8 cellular contexts compared by ENCODE assay signal in genomic region chr2:118774458-118775133, GRCh38.
DNase-seq lines count a peak whose midpoint lies in the region; ATAC-seq and TF ChIP-seq lines count a peak whose summit lies in the region.

No MANE protein-coding gene starts in this region.

- H3K4me2 ChIP-seq in parathyroid adenoma (ENCODE audit: low read length) = peak overlapping the region; percentile 83

- peaks cover 42% of the 10 kb centered on the region for H3K27me3 Mint-ChIP-seq in CD8-positive, alpha-beta T cell (ENCODE audit: low read depth)
- peaks cover 40% of the 10 kb centered on the region for H3K27me3 Mint-ChIP-seq in activated CD8-positive, alpha-beta memory T cell treated with anti-CD3 and anti-CD28 coated beads, Interleukin-2, amount 10 ng/mL, durations not matched to agents 7 days and 5 days

- CTCF ChIA-PET in CD8-positive, alpha-beta T cell (lab: Charles Lee) = interaction anchor here (1.1 kb wide), 1 partner anchor 18 kb away, joined by 3 read pairs; no protein-coding TSS in a partner anchor
- CTCF ChIA-PET in activated CD8-positive, alpha-beta memory T cell treated with anti-CD3 and anti-CD28 coated beads, Interleukin-2, amount 10 ng/mL, durations not matched to agents 7 days and 5 days (lab: Charles Lee) = no interaction called here

- DNase-seq in CD8-positive, alpha-beta T cell = no peak
- peak; percentile 9 for DNase-seq in HK-2 (ENCODE audit: unreplicated experiment)
- DNase-seq in activated CD8-positive, alpha-beta memory T cell treated with anti-CD3 and anti-CD28 coated beads, Interleukin-2, amount 10 ng/mL, durations not matched to agents 7 days and 5 days = no peak
- DNase-seq in cardiac muscle cell (ENCODE audit: low read depth in 1 of 2, low spot score in 1 of 2) = peak; percentile 65 to 84
- no peak for DNase-seq in effector CD8-positive, alpha-beta T cell (lab: John Stamatoyannopoulos, UW)
- no peak for DNase-seq in activated CD4-positive, CD25-positive, alpha-beta regulatory T cell (lab: John Stamatoyannopoulos, UW)

- H3K4me3 Mint-ChIP-seq in CD8-positive, alpha-beta T cell = peak overlapping the region; percentile 18
- H3K4me3 Mint-ChIP-seq in activated CD8-positive, alpha-beta memory T cell treated with anti-CD3 and anti-CD28 coated beads, Interleukin-2, amount 10 ng/mL, durations not matched to agents 7 days and 5 days = peak overlapping the region; percentile 26

- POLR2A ChIA-PET in CD8-positive, alpha-beta T cell (lab: Charles Lee) = no interaction called here

- H3K36me3 ChIP-seq in CD8-positive, alpha-beta T cell (ENCODE audit: insufficient read depth, low read length) = no peaks in the 10 kb centered on the region
- no peaks in the 10 kb centered on the region for H3K36me3 ChIP-seq in cardiac muscle cell
- no peaks in the 10 kb centered on the region for H3K36me3 ChIP-seq in parathyroid adenoma (ENCODE audit: control insufficient read depth, insufficient read depth, low read length)

- TF ChIP-seq CTCF in CD8-positive, alpha-beta T cell (IDR thresholded peaks at IDR 0.05) = no peak
- TF ChIP-seq CTCF in cardiac muscle cell (IDR thresholded peaks at IDR 0.05; ENCODE audit: low read depth, low read length) = no peak
- TF ChIP-seq CTCF in parathyroid adenoma (IDR thresholded peaks at IDR 0.05) = no peak

- H2AFZ ChIP-seq in parathyroid adenoma = peak overlapping the region; percentile 53

- peaks cover 12% of the 10 kb centered on the region for H3K27me3 ChIP-seq in CD8-positive, alpha-beta T cell (ENCODE audit: insufficient read depth, low read length)
- H3K27me3 ChIP-seq in cardiac muscle cell = peaks cover 54% of the 10 kb centered on the region
- no peaks in the 10 kb centered on the region for H3K27me3 ChIP-seq in parathyroid adenoma (ENCODE audit: control insufficient read depth, insufficient read depth, low read length)

- H3K4me1 Mint-ChIP-seq in CD8-positive, alpha-beta T cell (ENCODE audit: low read depth) = peaks cover 4% of the 10 kb centered on the region
- H3K4me1 Mint-ChIP-seq in activated CD8-positive, alpha-beta memory T cell treated with anti-CD3 and anti-CD28 coated beads, Interleukin-2, amount 10 ng/mL, durations not matched to agents 7 days and 5 days = peaks cover 4% of the 10 kb centered on the region

- no peaks in the 10 kb centered on the region for H3K9me3 Mint-ChIP-seq in CD8-positive, alpha-beta T cell
- peaks cover 2% of the 10 kb centered on the region for H3K9me3 Mint-ChIP-seq in activated CD8-positive, alpha-beta memory T cell treated with anti-CD3 and anti-CD28 coated beads, Interleukin-2, amount 10 ng/mL, durations not matched to agents 7 days and 5 days (ENCODE audit: low read depth)

- no peaks in the 10 kb centered on the region for H3K4me1 ChIP-seq in CD8-positive, alpha-beta T cell (ENCODE audit: insufficient read depth, low read length)
- H3K4me1 ChIP-seq in cardiac muscle cell (ENCODE audit: low read depth) (no peaks in the 10 kb centered on the region), parathyroid adenoma (no peaks in the 10 kb centered on the region)

- H3K4me3 ChIP-seq in CD8-positive, alpha-beta T cell (ENCODE audit: low read depth, low read length) = no peak overlapping the region
- peak overlapping the region; percentile 41 for H3K4me3 ChIP-seq in cardiac muscle cell
- H3K4me3 ChIP-seq in parathyroid adenoma (ENCODE audit: low read depth, low read length) = peak overlapping the region; percentile 46

- no peak overlapping the region for H3K9ac ChIP-seq in parathyroid adenoma

- no peak overlapping the region for H3K27ac ChIP-seq in CD8-positive, alpha-beta T cell (ENCODE audit: low read depth, low read length)
- H3K27ac ChIP-seq in cardiac muscle cell = no peak overlapping the region
- no peak overlapping the region for H3K27ac ChIP-seq in parathyroid adenoma

- no peak for ATAC-seq in CD8-positive, alpha-beta T cell
- no peak for ATAC-seq in activated CD8-positive, alpha-beta memory T cell treated with anti-CD3 and anti-CD28 coated beads, Interleukin-2, amount 10 ng/mL, durations not matched to agents 7 days and 5 days
- ATAC-seq in HG03521 (IDR thresholded peaks at IDR 0.05; ENCODE audit: unreplicated experiment) = no peak

- H3K27ac Mint-ChIP-seq in CD8-positive, alpha-beta T cell = no peak overlapping the region
- no peak overlapping the region for H3K27ac Mint-ChIP-seq in activated CD8-positive, alpha-beta memory T cell treated with anti-CD3 and anti-CD28 coated beads, Interleukin-2, amount 10 ng/mL, durations not matched to agents 7 days and 5 days

- no peaks in the 10 kb centered on the region for H3K36me3 Mint-ChIP-seq in CD8-positive, alpha-beta T cell
- no peaks in the 10 kb centered on the region for H3K36me3 Mint-ChIP-seq in activated CD8-positive, alpha-beta memory T cell treated with anti-CD3 and anti-CD28 coated beads, Interleukin-2, amount 10 ng/mL, durations not matched to agents 7 days and 5 days

- intact Hi-C loops in CD8-positive, alpha-beta T cell (cut with DNase I, micrococcal nuclease) = no loop called here

- H3K79me2 ChIP-seq in parathyroid adenoma = no peaks in the 10 kb centered on the region

- no peaks in the 10 kb centered on the region for H3K9me3 ChIP-seq in CD8-positive, alpha-beta T cell (ENCODE audit: low read length)
- H3K9me3 ChIP-seq in cardiac muscle cell (ENCODE audit: low read depth) (no peaks in the 10 kb centered on the region), parathyroid adenoma (ENCODE audit: control insufficient read depth, low read length) (no peaks in the 10 kb centered on the region)

Comparison
In these comparisons a context has a peak if more than half of its experiments do, and no peak if none do; other contexts are left out.
1. DNase-seq: peak in HK-2 (single experiment) and cardiac muscle cell (2 of 2); none in CD8-positive, alpha-beta T cell (0 of 7), activated CD8-positive, alpha-beta memory T cell treated with anti-CD3 and anti-CD28 coated beads, Interleukin-2, amount 10 ng/mL, durations not matched to agents 7 days and 5 days (single experiment), effector CD8-positive, alpha-beta T cell (single experiment) and activated CD4-positive, CD25-positive, alpha-beta regulatory T cell (0 of 4).